In genomic region chr11:64767344-64768299, GRCh38 we compare ENCODE assay signal across 8 cellular contexts. TPM values are rescaled to one million over a fixed set of nuclear protein-coding genes. Genes with fewer than 3 reads are reported as not detected.
DNase-seq lines count a peak whose midpoint lies in the region; ATAC-seq and TF ChIP-seq lines count a peak whose summit lies in the region.

No MANE protein-coding gene starts in this region.

- CTCF ChIA-PET in IMR-90 (lab: Yijun Ruan, JAX), result no interaction called here

- H3K4me3 ChIP-seq in IMR-90 (ENCODE audit: insufficient read depth, low read depth, low read length), result no peak overlapping the region
- no peak overlapping the region for H3K4me3 ChIP-seq in body of pancreas

- peak; percentile 63 for TF ChIP-seq CTCF in IMR-90 (conservative IDR thresholded peaks at IDR 0.05; ENCODE audit: low read depth, low read length)
- peak; percentile 46 to 67 (median 57) for TF ChIP-seq CTCF in body of pancreas (IDR thresholded peaks at IDR 0.05)

- H3K79me1 ChIP-seq in IMR-90 (ENCODE audit: low read depth in 1 of 2, low read length in 2 of 2), result peaks cover 42 to 87% of the 10 kb centered on the region in 2 experiments

- no peak overlapping the region for H3K18ac ChIP-seq in IMR-90 (ENCODE audit: low read depth, low read length)

- H4K5ac ChIP-seq in IMR-90 (ENCODE audit: low read depth, low read length), result no peak overlapping the region

- no peak overlapping the region for H4K8ac ChIP-seq in IMR-90 (ENCODE audit: low read depth in 2 of 2, low read length in 2 of 2)

- no peak overlapping the region for H3K4ac ChIP-seq in IMR-90 (ENCODE audit: low read depth, low read length)

- no peak for TF ChIP-seq POLR2A in IMR-90 (IDR thresholded peaks at IDR 0.05; ENCODE audit: low read depth, low read length)
- TF ChIP-seq POLR2A in body of pancreas (IDR thresholded peaks at IDR 0.05), result no peak

- H3K4me2 ChIP-seq in IMR-90 (ENCODE audit: low read depth, low read length), result no peak overlapping the region

- H2BK15ac ChIP-seq in IMR-90 (ENCODE audit: low read depth, low read length), result no peak overlapping the region

- dilution Hi-C loops in IMR-90 (cut with HindIII; ENCODE audit: low sequenced_read_pairs, unreplicated experiment), result no loop called here

- H2BK5ac ChIP-seq in IMR-90 (ENCODE audit: low read depth, low read length, poor library complexity, severe bottlenecking), result no peak overlapping the region

- peak; percentile 29; the same call in 1 of the 2 replicates for TF ChIP-seq RAD21 in IMR-90 (IDR thresholded peaks at IDR 0.05; ENCODE audit: low read length)

- no peak overlapping the region for H2AK5ac ChIP-seq in IMR-90 (ENCODE audit: low read depth, low read length)

- POLR2A ChIA-PET in IMR-90 (lab: Charles Lee; ENCODE audit: unreplicated experiment), result no interaction called here

- no peak overlapping the region for H3K56ac ChIP-seq in IMR-90 (ENCODE audit: extremely low read depth, insufficient read depth, low read length)

- peak overlapping the region; percentile 44 for H2AFZ ChIP-seq in IMR-90 (replicated peaks; ENCODE audit: low read length, poor library complexity)

- peaks cover 8% of the 10 kb centered on the region; the same call in 1 of the 2 replicates for H3K9me1 ChIP-seq in IMR-90 (ENCODE audit: insufficient read depth, low read length)

- BruUV-seq in IMR-90 (replicated peaks; lab: Mats Ljungman, UMichigan), result no TSS peak

- no peak overlapping the region for H2BK20ac ChIP-seq in IMR-90 (ENCODE audit: low read depth, low read length)

- ATAC-seq in IMR-90 (ENCODE audit: low read depth), result peak; percentile 53
- peak; percentile 41 for ATAC-seq in body of pancreas
- ATAC-seq in left colon, result peak; percentile 49
- ATAC-seq in HG03139 (IDR thresholded peaks at IDR 0.05; ENCODE audit: unreplicated experiment), result no peak
- ATAC-seq in HG03159 (IDR thresholded peaks at IDR 0.05; ENCODE audit: unreplicated experiment), result no peak

- peak overlapping the region; percentile 53 for H2AK9ac ChIP-seq in IMR-90 (replicated peaks; ENCODE audit: low read depth, low read length, poor library complexity)

- H3K9me3 ChIP-seq in IMR-90 (ENCODE audit: control insufficient read depth, insufficient read depth, low read length), result no peaks in the 10 kb centered on the region
- H3K9me3 ChIP-seq in body of pancreas, result no peaks in the 10 kb centered on the region

- H3K9ac ChIP-seq in IMR-90 (ENCODE audit: low read depth, low read length), result no peak overlapping the region

- DNase-seq in COLO829 (ENCODE audit: low spot score), result peak; percentile 28
- DNase-seq in IMR-90, result peak; percentile 60
- DNase-seq in T-helper 9 cell, result peak; percentile 85
- DNase-seq in body of pancreas, result peak; percentile 67 to 73 (median 71)
- peak; percentile 57 to 86 for DNase-seq in left colon
- peak; percentile 80 to 87 for DNase-seq in stimulated activated CD4-positive, alpha-beta T cell treated with anti-CD3 and anti-CD28 coated beads, Interleukin-4, amount 100 ng/mL, for 48 hours (ENCODE audit: low read depth in 2 of 2)

- peaks cover 85% of the 10 kb centered on the region for H4K20me1 ChIP-seq in IMR-90 (ENCODE audit: insufficient read depth, low read length)

- H3K4me1 ChIP-seq in IMR-90 (ENCODE audit: control insufficient read depth, insufficient read depth, low read length), result peaks cover 13% of the 10 kb centered on the region
- peaks cover 18% of the 10 kb centered on the region for H3K4me1 ChIP-seq in body of pancreas

- no peak overlapping the region for H4K91ac ChIP-seq in IMR-90 (ENCODE audit: insufficient read depth, low read depth, low read length)

- H3K27me3 ChIP-seq in IMR-90 (ENCODE audit: control insufficient read depth, insufficient read depth, low read length), result no peaks in the 10 kb centered on the region
- no peaks in the 10 kb centered on the region for H3K27me3 ChIP-seq in body of pancreas

- intact Hi-C loops in IMR-90 (cut with micrococcal nuclease) (loop anchor here (1.0 to 2.0 kb wide), 3 partner anchors 10 to 79 kb away; no protein-coding TSS in a partner anchor), body of pancreas (cut with DNase I) (no loop called here), left colon (cut with DNase I, micrococcal nuclease) (no loop called here)

- no peak overlapping the region for H3K23ac ChIP-seq in IMR-90 (ENCODE audit: low read depth, low read length)

- no peak overlapping the region for H2BK120ac ChIP-seq in IMR-90 (ENCODE audit: low read depth, low read length)

- H3K36me3 ChIP-seq in IMR-90 (ENCODE audit: control insufficient read depth, insufficient read depth, low read length) (peaks cover 91% of the 10 kb centered on the region), body of pancreas (replicated peaks in 1 of 2; ENCODE audit: insufficient read depth in 1 of 2, low read depth in 2 of 2) (peaks cover 44 to 65% of the 10 kb centered on the region in 2 donors)

- in situ Hi-C loops in IMR-90 (cut with MboI; ENCODE audit: low sequenced_read_pairs), result no loop called here

- H3K14ac ChIP-seq in IMR-90 (replicated peaks; ENCODE audit: low read depth, low read length), result no peak overlapping the region

- WGBS in IMR-90 (ENCODE audit: extremely low coverage in 2 of 2, insufficient read length in 1 of 2), 2 experiments, result 41% methylated on average over 3 of the region's 19 CpGs; no CpG with 5 or more reads in 1 of the 2 experiments
- WGBS in body of pancreas, 2 donors, result 52 to 65% methylated on average over 13 to 19 of the region's 19 CpGs

- no peak overlapping the region for H3K27ac ChIP-seq in IMR-90 (ENCODE audit: insufficient read depth, low read length)
- H3K27ac ChIP-seq in body of pancreas, result peak overlapping the region in 3 of 4 donors; percentile 2 to 47 (median 15)

TF ChIP-seq in IMR-90, 13 proteins besides CTCF, POLR2A, EP300 and RAD21:
- TF ChIP-seq SMC3 (IDR thresholded peaks at IDR 0.05; ENCODE audit: low read depth, low read length), result peak; percentile 37
- no peak for TF ChIP-seq MXI1 (IDR thresholded peaks at IDR 0.05; ENCODE audit: borderline replicate concordance, low read depth, low read length)

RNA-seq across cellular contexts. Expression of gene PYGM, which starts 7.8 kb away (rescaled TPM):
- total RNA-seq in IMR-90 (2012; rRNA removed) (under 0.01 and 0.18 TPM in 2 replicates), body of pancreas (1 to 10 TPM in 1 of 2 donors, under 1 TPM in 1; 0.78 to 4.3 TPM), left colon (1 to 10 TPM in 1 of 2 donors, under 1 TPM in 1; 0.67 to 3.0 TPM)
- 0.21 and 0.46 TPM in 2 replicates for polyA plus RNA-seq in IMR-90 (2012; rRNA removed)
- 0.08 and 0.31 TPM in 2 replicates for polyA plus RNA-seq in IMR-90 (2012; cell fraction: cytosol; rRNA removed)
- polyA plus RNA-seq in IMR-90 (2012; cell fraction: nucleus; rRNA removed; ENCODE audit: low replicate concordance), result 0.58 and 0.64 TPM in 2 replicates

RNA-seq across cellular contexts. Expression of gene SF1, which starts 10.7 kb away (rescaled TPM):
- total RNA-seq in IMR-90 (2012; rRNA removed), result 56.8 and 76.1 TPM in 2 replicates
- polyA plus RNA-seq in IMR-90 (2012; rRNA removed), result 75.0 and 88.0 TPM in 2 replicates
- polyA plus RNA-seq in IMR-90 (2012; cell fraction: cytosol; rRNA removed), result 103 and 112 TPM in 2 replicates
- polyA plus RNA-seq in IMR-90 (2012; cell fraction: nucleus; rRNA removed; ENCODE audit: low replicate concordance), result 263 and 388 TPM in 2 replicates
- total RNA-seq in body of pancreas, result 100 to 1,000 TPM; 150 to 470 TPM
- 100 to 1,000 TPM; 201 to 216 TPM for total RNA-seq in left colon

RNA-seq across cellular contexts. Expression of gene RASGRP2, which starts 23.7 kb away (rescaled TPM):
- total RNA-seq in IMR-90 (2012; rRNA removed), result not detected in 2 replicates
- polyA plus RNA-seq in IMR-90 (2012; rRNA removed), result 0.82 and 1.2 TPM in 2 replicates
- polyA plus RNA-seq in IMR-90 (2012; cell fraction: cytosol; rRNA removed), result 0.93 TPM in 1 of 2 replicates, not detected in the other
- polyA plus RNA-seq in IMR-90 (2012; cell fraction: nucleus; rRNA removed; ENCODE audit: low replicate concordance), result 1.2 and 1.9 TPM in 2 replicates
- total RNA-seq in body of pancreas, result 10 to 100 TPM in 1 of 2 donors, 1 to 10 TPM in 1; 4.6 to 17.9 TPM
- total RNA-seq in left colon, result 1 to 10 TPM; 2.0 to 7.7 TPM

RNA-seq across cellular contexts. Expression of gene MAP4K2, which starts 35.4 kb away (rescaled TPM):
- total RNA-seq in IMR-90 (2012; rRNA removed), result 9.2 and 11.7 TPM in 2 replicates
- polyA plus RNA-seq in IMR-90 (2012; rRNA removed), result 16.6 and 22.2 TPM in 2 replicates
- polyA plus RNA-seq in IMR-90 (2012; cell fraction: cytosol; rRNA removed), result 18.8 and 24.1 TPM in 2 replicates
- 41.7 and 95.5 TPM in 2 replicates for polyA plus RNA-seq in IMR-90 (2012; cell fraction: nucleus; rRNA removed; ENCODE audit: low replicate concordance)
- 10 to 100 TPM; 10.4 to 18.1 TPM for total RNA-seq in body of pancreas
- total RNA-seq in left colon, result 10 to 100 TPM in 1 of 2 donors, 1 to 10 TPM in 1; 7.3 to 13.9 TPM

RNA-seq across cellular contexts. Expression of gene MEN1, which starts 42.7 kb away (rescaled TPM):
- total RNA-seq in IMR-90 (2012; rRNA removed) (8.8 and 9.4 TPM in 2 replicates), body of pancreas (10 to 100 TPM; 18.8 to 18.9 TPM), left colon (10 to 100 TPM; 21.0 to 25.5 TPM)
- polyA plus RNA-seq in IMR-90 (2012; rRNA removed), result 35.7 and 44.7 TPM in 2 replicates
- polyA plus RNA-seq in IMR-90 (2012; cell fraction: cytosol; rRNA removed), result 18.9 and 33.6 TPM in 2 replicates
- polyA plus RNA-seq in IMR-90 (2012; cell fraction: nucleus; rRNA removed; ENCODE audit: low replicate concordance), result 65.7 and 129 TPM in 2 replicates

Comparison
In these comparisons a context has a peak if more than half of its experiments do, and no peak if none do; other contexts are left out.
1. DNase-seq: peak in every context shown above with its lines; median percentile 85 in T-helper 9 cell; 84 in stimulated activated CD4-positive, alpha-beta T cell treated with anti-CD3 and anti-CD28 coated beads, Interleukin-4, amount 100 ng/mL, for 48 hours; 72 in left colon; 71 in body of pancreas; 60 in IMR-90; 28 in COLO829.
2. ATAC-seq: peak in IMR-90 (single experiment), body of pancreas (single experiment) and left colon (single experiment); none in HG03139 (single experiment) and HG03159 (single experiment).